12 cellular contexts compared by ENCODE assay signal in genomic region chr17:81286491-81287145, GRCh38. TPM values are rescaled to one million over a fixed set of nuclear protein-coding genes. Genes with fewer than 3 reads are reported as not detected.
DNase-seq lines count a peak whose midpoint lies in the region; ATAC-seq, FAIRE-seq and TF ChIP-seq lines count a peak whose summit lies in the region.
"Had no signal": no experiment of that assay in that cellular context is flagged by ENCODE, and none has a peak within 500 bp of the region (broad histone marks: within the 10 kb centered on the region; RNA-seq: fewer than 3 reads in every experiment).

No MANE protein-coding gene starts in this region.

- H3K79me2 ChIP-seq in endothelial cell of umbilical vein (ENCODE audit: control insufficient read depth, insufficient read depth, low read length): peaks cover 49% of the 10 kb centered on the region
- H3K79me2 ChIP-seq in parathyroid adenoma: peaks cover 43% of the 10 kb centered on the region

- peaks cover 60% of the 10 kb centered on the region for H3K4me1 ChIP-seq in CD4-positive, alpha-beta memory T cell (ENCODE audit: insufficient read depth, low read length)
- H3K4me1 ChIP-seq in endothelial cell of umbilical vein (ENCODE audit: control insufficient read depth, extremely low read depth, insufficient read depth, low read length) (peaks cover 27% of the 10 kb centered on the region), parathyroid adenoma (no peaks in the 10 kb centered on the region), aorta (ENCODE audit: control insufficient read depth in 1 of 2, insufficient read depth in 2 of 2, low read length in 2 of 2) (no peaks in the 10 kb centered on the region)

- H3K9me3 ChIP-seq in CD4-positive, alpha-beta memory T cell (ENCODE audit: control insufficient read depth in 1 of 2, low read length in 2 of 2): no peaks in the 10 kb centered on the region
- H3K9me3 ChIP-seq in T-helper 17 cell (ENCODE audit: control insufficient read depth, low read length, poor library complexity, severe bottlenecking): no peaks in the 10 kb centered on the region
- no peaks in the 10 kb centered on the region for H3K9me3 ChIP-seq in endothelial cell of umbilical vein (replicated peaks; ENCODE audit: control insufficient read depth, insufficient read depth, low read length)
- H3K9me3 ChIP-seq in parathyroid adenoma (ENCODE audit: control insufficient read depth, low read length): no peaks in the 10 kb centered on the region
- no peaks in the 10 kb centered on the region for H3K9me3 ChIP-seq in aorta (ENCODE audit: control insufficient read depth, low read length)

- no peaks in the 10 kb centered on the region for H4K20me1 ChIP-seq in endothelial cell of umbilical vein (replicated peaks; ENCODE audit: control insufficient read depth, extremely low read depth, insufficient read depth, low read length)

- H3K4me3 Mint-ChIP-seq in CD4-positive, alpha-beta memory T cell: peak overlapping the region in 7 of 8 donors; percentile 25 to 92 (median 87)
- H3K4me3 Mint-ChIP-seq in T-helper 17 cell: peak overlapping the region; percentile 91

- H3K9ac ChIP-seq in endothelial cell of umbilical vein (replicated peaks; ENCODE audit: extremely low read depth, insufficient read depth, low read length) (no peak overlapping the region), parathyroid adenoma (no peak overlapping the region)

- H3K27me3 ChIP-seq in CD4-positive, alpha-beta memory T cell (ENCODE audit: insufficient read depth, low read length): no peaks in the 10 kb centered on the region
- no peaks in the 10 kb centered on the region for H3K27me3 ChIP-seq in endothelial cell of umbilical vein (ENCODE audit: control insufficient read depth in 2 of 2, insufficient read depth in 2 of 2, low read length in 2 of 2)
- no peaks in the 10 kb centered on the region for H3K27me3 ChIP-seq in parathyroid adenoma (ENCODE audit: control insufficient read depth, insufficient read depth, low read length)
- no peaks in the 10 kb centered on the region for H3K27me3 ChIP-seq in aorta (ENCODE audit: control insufficient read depth in 1 of 2, insufficient read depth in 2 of 2, low read length in 1 of 2)

- BruUV-seq in endothelial cell of umbilical vein (replicated peaks; lab: Mats Ljungman, UMichigan): no TSS peak

- dilution Hi-C loops in endothelial cell of umbilical vein (cut with MboI; ENCODE audit: extremely low pct_ligation_motif_present, low sequenced_read_pairs): no loop called here

- H3K36me3 Mint-ChIP-seq in CD4-positive, alpha-beta memory T cell: peaks cover 7 to 36% of the 10 kb centered on the region in 2 donors
- no peaks in the 10 kb centered on the region for H3K36me3 Mint-ChIP-seq in T-helper 17 cell (ENCODE audit: low read depth)

- H3K27ac ChIP-seq in CD4-positive, alpha-beta memory T cell (ENCODE audit: low read depth, low read length): peak overlapping the region; percentile 59
- H3K27ac ChIP-seq in endothelial cell of umbilical vein (ENCODE audit: insufficient read depth, low read depth, low read length): peak overlapping the region; percentile 80
- H3K27ac ChIP-seq in parathyroid adenoma: peak overlapping the region; percentile 59
- H3K27ac ChIP-seq in aorta (ENCODE audit: low read depth in 1 of 2, low read length in 2 of 2): no peak overlapping the region

- H2AFZ ChIP-seq in endothelial cell of umbilical vein (ENCODE audit: low read depth, low read length): no peak overlapping the region
- no peak overlapping the region for H2AFZ ChIP-seq in parathyroid adenoma

- TF ChIP-seq CTCF in endothelial cell of umbilical vein (IDR thresholded peaks at IDR 0.05; ENCODE audit: extremely low read depth in 1 of 2, insufficient read depth in 1 of 2, low read depth in 1 of 2, low read length in 2 of 2) (no peak), parathyroid adenoma (IDR thresholded peaks at IDR 0.05) (no peak)

- H3K4me1 Mint-ChIP-seq in CD4-positive, alpha-beta memory T cell: peaks cover 22 to 64% (median 46%) of the 10 kb centered on the region in 4 donors
- H3K4me1 Mint-ChIP-seq in T-helper 17 cell: peaks cover 48% of the 10 kb centered on the region

- H3K4me2 ChIP-seq in endothelial cell of umbilical vein (ENCODE audit: insufficient read depth, low read length) (no peak overlapping the region), parathyroid adenoma (ENCODE audit: low read length) (no peak overlapping the region)

- FAIRE-seq in endothelial cell of umbilical vein (lab: Jason Lieb, UNC): peak; percentile 68
- FAIRE-seq in frontal cortex (lab: Jason Lieb, UNC): no peak
- FAIRE-seq: endometrium, urothelium cell line had no signal

- no peaks in the 10 kb centered on the region for H3K9me1 ChIP-seq in endothelial cell of umbilical vein (replicated peaks; ENCODE audit: control insufficient read depth, extremely low read depth, insufficient read depth, low read length)

- 93 to 96% methylated on average over 23 of the region's 23 CpGs for WGBS in aorta, 2 donors

- no peak for ATAC-seq in T-helper 17 cell
- ATAC-seq in aorta (ENCODE audit: low FRiP score): no peak
- no peak for ATAC-seq in SK-N-SH treated with all-trans-retinoic acid at 6 μM for 48 hours

- POLR2A ChIA-PET in CD4-positive, alpha-beta memory T cell (lab: Charles Lee; ENCODE audit: partially characterized antibody): interaction anchor here (2.5 kb wide), 1 partner anchor 9 kb away, joined by 24 read pairs; the partner anchor contains the start of gene SLC38A10
- POLR2A ChIA-PET in endothelial cell of umbilical vein (lab: Charles Lee): no interaction called here

- no peak overlapping the region for H3K4me3 ChIP-seq in CD4-positive, alpha-beta memory T cell (ENCODE audit: low read length in 2 of 2)
- no peak overlapping the region for H3K4me3 ChIP-seq in endothelial cell of umbilical vein (replicated peaks in 1 of 3; ENCODE audit: insufficient read depth in 1 of 3, low read depth in 1 of 3, low read length in 3 of 3)
- no peak overlapping the region for H3K4me3 ChIP-seq in parathyroid adenoma (ENCODE audit: low read depth, low read length)
- no peak overlapping the region for H3K4me3 ChIP-seq in aorta (ENCODE audit: low read length in 2 of 2)

- H3K9me3 Mint-ChIP-seq in CD4-positive, alpha-beta memory T cell: no peaks in the 10 kb centered on the region

- TF ChIP-seq POLR2A in endothelial cell of umbilical vein (IDR thresholded peaks at IDR 0.05; ENCODE audit: low read depth, low read length): no peak

- CTCF ChIA-PET in CD4-positive, alpha-beta memory T cell (lab: Charles Lee; ENCODE audit: partially characterized antibody): interaction anchor here (0.6 to 2.7 kb wide), 2 partner anchors 9 kb away, joined by 3 to 15 read pairs; partner anchors contain the start of gene SLC38A10
- CTCF ChIA-PET in endothelial cell of umbilical vein (lab: Charles Lee): interaction anchor here (0.9 to 2.0 kb wide), 4 partner anchors 9 to 198 kb away, joined by 3 to 6 read pairs (median 4); partner anchors contain the start of gene SLC38A10

- intact Hi-C loops in CD4-positive, alpha-beta memory T cell (cut with micrococcal nuclease): no loop called here
- intact Hi-C loops in endothelial cell of umbilical vein (cut with micrococcal nuclease) (loop anchor here (1.0 kb wide), 1 partner anchor 9 kb away; the partner anchor contains the start of gene SLC38A10), aorta (cut with DNase I) (no loop called here)

- no peak for DNase-seq in CD4-positive, alpha-beta memory T cell
- DNase-seq in T-helper 17 cell: no peak
- no peak for DNase-seq in endothelial cell of umbilical vein (ENCODE audit: low read depth, low spot score)
- no peak for DNase-seq in aorta
- no peak for DNase-seq in NCI-H446 treated with DMSO at 0.1 percent for 48 hours (lab: John Stamatoyannopoulos, UW)
- DNase-seq in frontal cortex (ENCODE audit: low spot score in 2 of 2): no peak
- DNase-seq: GOT3, Karpas-422 had no signal

- H3K36me3 ChIP-seq in CD4-positive, alpha-beta memory T cell (ENCODE audit: insufficient read depth, low read length): peaks cover 13% of the 10 kb centered on the region
- H3K36me3 ChIP-seq in endothelial cell of umbilical vein (ENCODE audit: control insufficient read depth in 2 of 2, extremely low read depth in 1 of 2, insufficient read depth in 2 of 2, low read length in 2 of 2): peaks cover 3 to 14% of the 10 kb centered on the region in 2 experiments
- no peaks in the 10 kb centered on the region for H3K36me3 ChIP-seq in parathyroid adenoma (ENCODE audit: control insufficient read depth, insufficient read depth, low read length)
- H3K36me3 ChIP-seq in aorta (ENCODE audit: control insufficient read depth in 1 of 2, insufficient read depth in 2 of 2, low read length in 1 of 2): peaks cover 0 to 1% of the 10 kb centered on the region in 2 donors

- H3K27me3 Mint-ChIP-seq in CD4-positive, alpha-beta memory T cell: no peaks in the 10 kb centered on the region
- no peaks in the 10 kb centered on the region for H3K27me3 Mint-ChIP-seq in T-helper 17 cell

- H3K27ac Mint-ChIP-seq in CD4-positive, alpha-beta memory T cell: peak overlapping the region; percentile 65 to 91 (median 83)
- H3K27ac Mint-ChIP-seq in T-helper 17 cell: peak overlapping the region; percentile 94

RNA-seq across cellular contexts. Expression of gene SLC38A10, which starts 8.5 kb away (rescaled TPM):
- total RNA-seq in CD4-positive, alpha-beta memory T cell: 100 to 1,000 TPM; 112 to 113 TPM
- polyA plus RNA-seq in CD4-positive, alpha-beta memory T cell: 10 to 100 TPM; 49.0 to 69.6 TPM
- total RNA-seq in T-helper 17 cell (10 to 100 TPM; 59.4 to 98.4 TPM), endothelial cell of umbilical vein (109 and 113 TPM in 2 replicates), aorta (10 to 100 TPM; 61.9 to 79.6 TPM), frontal cortex (13.9 TPM)
- polyA plus RNA-seq in endothelial cell of umbilical vein (72.7 and 100 TPM in 2 replicates), aorta (100 to 1,000 TPM in 1 of 2 donors, 10 to 100 TPM in 1; 22.3 to 118 TPM)
- polyA plus RNA-seq in endothelial cell of umbilical vein (2011; cell fraction: cytosol; rRNA removed): 50.5 and 59.4 TPM in 2 replicates
- 74.5 and 86.9 TPM in 2 replicates for polyA plus RNA-seq in endothelial cell of umbilical vein (2011; cell fraction: nucleus; rRNA removed)
- 50.5 and 59.2 TPM in 2 replicates for polyA plus RNA-seq in endothelial cell of umbilical vein (2012)
- polyA minus RNA-seq in endothelial cell of umbilical vein: 78.2 and 115 TPM in 2 replicates
- polyA minus RNA-seq in endothelial cell of umbilical vein (2011; cell fraction: cytosol; rRNA and poly(A)+ RNA removed): 58.9 TPM
- 42.9 and 57.6 TPM in 2 replicates for polyA minus RNA-seq in endothelial cell of umbilical vein (2011; cell fraction: nucleus; rRNA and poly(A)+ RNA removed)

RNA-seq across cellular contexts. Expression of gene NDUFAF8, which starts 47.5 kb away (rescaled TPM):
- 10 to 100 TPM; 40.1 to 45.1 TPM for total RNA-seq in CD4-positive, alpha-beta memory T cell
- 10 to 100 TPM; 64.5 to 78.6 TPM for polyA plus RNA-seq in CD4-positive, alpha-beta memory T cell
- 10 to 100 TPM; 30.6 to 37.0 TPM for total RNA-seq in T-helper 17 cell
- total RNA-seq in endothelial cell of umbilical vein: 61.5 and 69.9 TPM in 2 replicates
- polyA plus RNA-seq in endothelial cell of umbilical vein: 76.2 and 83.9 TPM in 2 replicates
- polyA plus RNA-seq in endothelial cell of umbilical vein (2011; cell fraction: cytosol; rRNA removed): 97.2 and 110 TPM in 2 replicates
- polyA plus RNA-seq in endothelial cell of umbilical vein (2011; cell fraction: nucleus; rRNA removed): 44.8 and 47.9 TPM in 2 replicates
- 183 and 208 TPM in 2 replicates for polyA plus RNA-seq in endothelial cell of umbilical vein (2012)
- 22.1 and 22.2 TPM in 2 replicates for polyA minus RNA-seq in endothelial cell of umbilical vein
- 15.4 TPM for polyA minus RNA-seq in endothelial cell of umbilical vein (2011; cell fraction: cytosol; rRNA and poly(A)+ RNA removed)
- polyA minus RNA-seq in endothelial cell of umbilical vein (2011; cell fraction: nucleus; rRNA and poly(A)+ RNA removed): 11.9 and 14.0 TPM in 2 replicates
- 10 to 100 TPM; 20.2 to 27.4 TPM for total RNA-seq in aorta
- polyA plus RNA-seq in aorta: 10 to 100 TPM; 26.5 to 46.5 TPM
- 5.7 TPM for total RNA-seq in frontal cortex

RNA-seq across cellular contexts. Expression of gene TEPSIN, which starts 47.8 kb away (rescaled TPM):
- 100 to 1,000 TPM; 111 to 126 TPM for total RNA-seq in CD4-positive, alpha-beta memory T cell
- polyA plus RNA-seq in CD4-positive, alpha-beta memory T cell: 1 to 10 TPM; 2.0 to 5.3 TPM
- total RNA-seq in T-helper 17 cell: 10 to 100 TPM; 84.1 to 90.9 TPM
- total RNA-seq in endothelial cell of umbilical vein: 35.6 and 41.6 TPM in 2 replicates
- polyA plus RNA-seq in endothelial cell of umbilical vein: 45.3 and 55.4 TPM in 2 replicates
- polyA plus RNA-seq in endothelial cell of umbilical vein (2011; cell fraction: cytosol; rRNA removed): 8.2 and 15.1 TPM in 2 replicates
- 250 and 277 TPM in 2 replicates for polyA plus RNA-seq in endothelial cell of umbilical vein (2011; cell fraction: nucleus; rRNA removed)
- 18.2 and 22.0 TPM in 2 replicates for polyA plus RNA-seq in endothelial cell of umbilical vein (2012)
- 11.5 and 19.2 TPM in 2 replicates for polyA minus RNA-seq in endothelial cell of umbilical vein
- polyA minus RNA-seq in endothelial cell of umbilical vein (2011; cell fraction: cytosol; rRNA and poly(A)+ RNA removed): 11.1 TPM
- polyA minus RNA-seq in endothelial cell of umbilical vein (2011; cell fraction: nucleus; rRNA and poly(A)+ RNA removed): 35.3 and 58.2 TPM in 2 replicates
- total RNA-seq in aorta: 10 to 100 TPM; 25.6 to 44.4 TPM
- polyA plus RNA-seq in aorta: 10 to 100 TPM in 1 of 2 donors, 1 to 10 TPM in 1; 5.6 to 79.0 TPM
- 7.3 TPM for total RNA-seq in frontal cortex

Comparison
In these comparisons a context has a peak if more than half of its experiments do, and no peak if none do; other contexts are left out.
1. H3K27ac ChIP-seq: peak in CD4-positive, alpha-beta memory T cell (single experiment), endothelial cell of umbilical vein (single experiment) and parathyroid adenoma (single experiment); none in aorta (0 of 2).